Comparison of ENCODE assay signal across 1 cellular context in the genomic region with DNA sequence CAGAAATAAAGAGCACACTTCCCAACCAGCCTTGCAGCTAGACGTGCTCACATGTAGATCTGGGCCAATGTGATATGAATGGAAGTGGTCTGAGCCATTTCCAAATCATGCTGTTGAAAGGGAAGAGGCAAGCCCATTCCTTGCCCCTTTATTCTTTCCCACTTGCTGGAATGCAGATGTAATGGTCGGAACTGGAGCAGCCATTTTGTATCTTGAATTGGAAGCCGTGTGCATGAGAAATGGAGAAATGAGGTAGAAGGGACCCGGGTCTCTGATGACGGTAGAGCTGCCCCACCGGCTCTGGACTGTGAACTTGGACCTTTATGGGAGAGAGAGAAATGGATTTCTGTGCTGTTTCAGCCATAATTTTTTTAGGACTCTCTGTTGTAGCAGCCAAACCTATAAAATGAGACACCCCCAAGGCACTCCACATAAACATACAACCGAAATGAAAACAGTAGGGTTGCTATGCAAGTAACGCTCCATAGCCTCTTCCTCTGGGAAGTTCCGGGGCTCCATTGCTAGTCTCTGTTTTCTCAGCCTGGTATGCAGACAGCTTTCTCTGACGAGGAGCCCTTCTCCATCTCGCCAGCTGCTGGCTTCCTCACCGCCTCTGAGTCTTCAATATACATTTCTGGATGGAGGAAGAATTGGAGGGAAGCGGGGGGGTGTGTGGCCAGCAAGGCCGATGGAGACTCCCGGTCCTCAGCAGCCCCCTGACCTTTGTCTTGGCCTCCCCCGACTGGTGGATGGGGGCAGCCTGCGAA.
TF ChIP-seq lines count a peak whose summit lies in the region.

No MANE protein-coding gene starts in this region.

TF ChIP-seq in WTC11, 78 proteins besides CTCF, POLR2A, EP300 and RAD21:
- TF ChIP-seq, protein P1, sequence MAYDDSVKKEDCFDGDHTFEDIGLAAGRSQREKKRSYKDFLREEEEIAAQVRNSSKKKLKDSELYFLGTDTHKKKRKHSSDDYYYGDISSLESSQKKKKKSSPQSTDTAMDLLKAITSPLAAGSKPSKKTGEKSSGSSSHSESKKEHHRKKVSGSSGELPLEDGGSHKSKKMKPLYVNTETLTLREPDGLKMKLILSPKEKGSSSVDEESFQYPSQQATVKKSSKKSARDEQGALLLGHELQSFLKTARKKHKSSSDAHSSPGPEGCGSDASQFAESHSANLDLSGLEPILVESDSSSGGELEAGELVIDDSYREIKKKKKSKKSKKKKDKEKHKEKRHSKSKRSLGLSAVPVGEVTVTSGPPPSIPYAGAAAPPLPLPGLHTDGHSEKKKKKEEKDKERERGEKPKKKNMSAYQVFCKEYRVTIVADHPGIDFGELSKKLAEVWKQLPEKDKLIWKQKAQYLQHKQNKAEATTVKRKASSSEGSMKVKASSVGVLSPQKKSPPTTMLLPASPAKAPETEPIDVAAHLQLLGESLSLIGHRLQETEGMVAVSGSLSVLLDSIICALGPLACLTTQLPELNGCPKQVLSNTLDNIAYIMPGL (CRISPR knock-in tag; IDR thresholded peaks at IDR 0.05), result no peak
- 0 out of 2 replicates have a peak, but pooled peaks have one; percentile 66 for TF ChIP-seq GTF2I (CRISPR knock-in tag; conservative IDR thresholded peaks at IDR 0.05)
- TF ChIP-seq NFE2L1 (CRISPR knock-in tag; IDR thresholded peaks at IDR 0.05), result no peak
- TF ChIP-seq, protein P2, sequence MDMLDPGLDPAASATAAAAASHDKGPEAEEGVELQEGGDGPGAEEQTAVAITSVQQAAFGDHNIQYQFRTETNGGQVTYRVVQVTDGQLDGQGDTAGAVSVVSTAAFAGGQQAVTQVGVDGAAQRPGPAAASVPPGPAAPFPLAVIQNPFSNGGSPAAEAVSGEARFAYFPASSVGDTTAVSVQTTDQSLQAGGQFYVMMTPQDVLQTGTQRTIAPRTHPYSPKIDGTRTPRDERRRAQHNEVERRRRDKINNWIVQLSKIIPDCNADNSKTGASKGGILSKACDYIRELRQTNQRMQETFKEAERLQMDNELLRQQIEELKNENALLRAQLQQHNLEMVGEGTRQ (CRISPR knock-in tag; IDR thresholded peaks at IDR 0.05), result no peak
- TF ChIP-seq KAT7 (CRISPR knock-in tag; IDR thresholded peaks at IDR 0.05; ENCODE audit: borderline replicate concordance), result no peak
- no peak for TF ChIP-seq ZSCAN18 (CRISPR knock-in tag; IDR thresholded peaks at IDR 0.05)
- no peak for TF ChIP-seq ZNF281 (CRISPR knock-in tag; IDR thresholded peaks at IDR 0.05)
